23 cellular contexts compared by ENCODE assay signal in genomic region chr7:52079726-52080125, GRCh38.
DNase-seq lines count a peak whose midpoint lies in the region; ATAC-seq and TF ChIP-seq lines count a peak whose summit lies in the region.
"Had no signal": no experiment of that assay in that cellular context is flagged by ENCODE, and none has a peak within 500 bp of the region (broad histone marks: within the 10 kb centered on the region; RNA-seq: fewer than 3 reads in every experiment).

No MANE protein-coding gene starts in this region.

- no peak for TF ChIP-seq CTCF in hepatocyte (IDR thresholded peaks at IDR 0.05; ENCODE audit: poor library complexity)
- no peak for TF ChIP-seq CTCF in CD4-positive, alpha-beta T cell (IDR thresholded peaks at IDR 0.05)

- POLR2A ChIA-PET in CD4-positive, alpha-beta T cell (lab: Charles Lee) = no interaction called here

- H3K27me3 ChIP-seq in HUES48 (ENCODE audit: control insufficient read depth, insufficient read depth, low read length) (no peaks in the 10 kb centered on the region), hepatocyte (no peaks in the 10 kb centered on the region)
- H3K27me3 ChIP-seq in CD4-positive, alpha-beta T cell (ENCODE audit: control insufficient read depth, insufficient read depth, low read length) = no peaks in the 10 kb centered on the region
- H3K27me3 ChIP-seq: BE2C, BLaER1 had no signal

- no peak for DNase-seq in hepatocyte (ENCODE audit: low spot score)
- DNase-seq in mucosa of gallbladder (ENCODE audit: low spot score) = peak; percentile 20
- peak; percentile 10 for DNase-seq in renal cortical epithelial cell (ENCODE audit: low read depth)
- no peak for DNase-seq in CD4-positive, alpha-beta T cell
- DNase-seq in NCI-H526 (lab: John Stamatoyannopoulos, UW) = no peak
- DNase-seq: 8988T; ACHN; BE2C; C1 segment of cervical spinal cord; CD4-positive, CD25-positive, alpha-beta regulatory T cell; CD8-positive, alpha-beta T cell; DMS 273 treated with DMSO at 0.1 percent for 48 hours; DMS153; DMS79; DND-41; EL; GDM1 had no signal

- H3K9me3 Mint-ChIP-seq in CD4-positive, alpha-beta T cell = no peaks in the 10 kb centered on the region

- CTCF ChIA-PET in CD4-positive, alpha-beta T cell (lab: Charles Lee) = no interaction called here

- H3K4me3 ChIP-seq in HUES48 (ENCODE audit: low read depth, low read length) = no peak overlapping the region
- no peak overlapping the region for H3K4me3 ChIP-seq in hepatocyte
- H3K4me3 ChIP-seq: BLaER1, GM12878 had no signal

- intact Hi-C loops in CD4-positive, alpha-beta T cell (cut with DNase I, micrococcal nuclease) = no loop called here

- no peaks in the 10 kb centered on the region for H3K9me2 ChIP-seq in hepatocyte (replicated peaks; ENCODE audit: insufficient read depth)

- H4K20me1 ChIP-seq in hepatocyte (ENCODE audit: insufficient read depth, poor library complexity, severe bottlenecking) = no peaks in the 10 kb centered on the region
- H4K20me1 ChIP-seq: BLaER1 had no signal

- no peak for ATAC-seq in GM18907 (IDR thresholded peaks at IDR 0.05; ENCODE audit: unreplicated experiment)
- no peak for ATAC-seq in GM21528 (IDR thresholded peaks at IDR 0.05; ENCODE audit: low FRiP score, unreplicated experiment)
- no peak for ATAC-seq in CD4-positive, alpha-beta T cell (ENCODE audit: poor library complexity)
- ATAC-seq: CD8-positive, alpha-beta T cell; GM12878 had no signal

- H3K9me3 ChIP-seq in HUES48 (ENCODE audit: control insufficient read depth, insufficient read depth, low read length) (no peaks in the 10 kb centered on the region), hepatocyte (ENCODE audit: low read depth) (no peaks in the 10 kb centered on the region)
- peaks cover 11% of the 10 kb centered on the region for H3K9me3 ChIP-seq in CD4-positive, alpha-beta T cell (ENCODE audit: control insufficient read depth, low read length)
- H3K9me3 ChIP-seq: BE2C, BLaER1 had no signal

- H3K36me3 Mint-ChIP-seq in CD4-positive, alpha-beta T cell (ENCODE audit: low read depth) = no peaks in the 10 kb centered on the region
- H3K36me3 Mint-ChIP-seq: CD14-positive monocyte; CD4-positive, CD25-positive, alpha-beta regulatory T cell; CD8-positive, alpha-beta T cell had no signal

- H3K4me1 ChIP-seq in HUES48 (ENCODE audit: control insufficient read depth, insufficient read depth, low read length) = 0 out of 2 replicates have a peak, but pooled peaks cover 2% of the 10 kb centered on the region
- H3K4me1 ChIP-seq in hepatocyte (ENCODE audit: insufficient read depth) = no peaks in the 10 kb centered on the region
- H3K4me1 ChIP-seq: BE2C, BLaER1 had no signal

- H3K4me2 ChIP-seq in hepatocyte = peak overlapping the region; percentile 0
- H3K4me2 ChIP-seq: BLaER1 had no signal

- no peak overlapping the region for H2AFZ ChIP-seq in hepatocyte

- H3K4me1 Mint-ChIP-seq in CD4-positive, alpha-beta T cell (ENCODE audit: low read depth) = no peaks in the 10 kb centered on the region
- H3K4me1 Mint-ChIP-seq: CD14-positive monocyte; CD4-positive, CD25-positive, alpha-beta regulatory T cell had no signal

- H3K27ac ChIP-seq in HUES48 (ENCODE audit: low read depth, low read length) (peak overlapping the region; percentile 9), hepatocyte (no peak overlapping the region)
- H3K27ac ChIP-seq in CD4-positive, alpha-beta T cell (ENCODE audit: low read depth, low read length) = no peak overlapping the region
- H3K27ac ChIP-seq: BLaER1 had no signal

- no peaks in the 10 kb centered on the region for H3K27me3 Mint-ChIP-seq in CD4-positive, alpha-beta T cell
- H3K27me3 Mint-ChIP-seq: CD4-positive, CD25-positive, alpha-beta regulatory T cell had no signal

- H3K79me2 ChIP-seq in hepatocyte = no peaks in the 10 kb centered on the region

- H3K9ac ChIP-seq in HUES48 (ENCODE audit: low read depth, low read length) = no peak overlapping the region
- H3K9ac ChIP-seq: BLaER1 had no signal

- no peak overlapping the region for H3K4me3 Mint-ChIP-seq in CD4-positive, alpha-beta T cell
- H3K4me3 Mint-ChIP-seq: CD14-positive monocyte; CD4-positive, CD25-positive, alpha-beta regulatory T cell; CD8-positive, alpha-beta T cell had no signal

- no peak overlapping the region for H3K27ac Mint-ChIP-seq in CD4-positive, alpha-beta T cell
- H3K27ac Mint-ChIP-seq: CD14-positive monocyte; CD4-positive, CD25-positive, alpha-beta regulatory T cell; CD8-positive, alpha-beta T cell had no signal

- H3K36me3 ChIP-seq in HUES48 (ENCODE audit: control insufficient read depth, insufficient read depth, low read length) (no peaks in the 10 kb centered on the region), hepatocyte (replicated peaks; ENCODE audit: insufficient read depth, low read depth) (no peaks in the 10 kb centered on the region)
- H3K36me3 ChIP-seq: BE2C, BLaER1 had no signal

Comparison
In these comparisons a context has a peak if more than half of its experiments do, and no peak if none do; other contexts are left out.
1. DNase-seq: peak in mucosa of gallbladder (single experiment) and renal cortical epithelial cell (single experiment); none in hepatocyte (single experiment), CD4-positive, alpha-beta T cell (0 of 10) and NCI-H526 (0 of 2).